In the genomic region with DNA sequence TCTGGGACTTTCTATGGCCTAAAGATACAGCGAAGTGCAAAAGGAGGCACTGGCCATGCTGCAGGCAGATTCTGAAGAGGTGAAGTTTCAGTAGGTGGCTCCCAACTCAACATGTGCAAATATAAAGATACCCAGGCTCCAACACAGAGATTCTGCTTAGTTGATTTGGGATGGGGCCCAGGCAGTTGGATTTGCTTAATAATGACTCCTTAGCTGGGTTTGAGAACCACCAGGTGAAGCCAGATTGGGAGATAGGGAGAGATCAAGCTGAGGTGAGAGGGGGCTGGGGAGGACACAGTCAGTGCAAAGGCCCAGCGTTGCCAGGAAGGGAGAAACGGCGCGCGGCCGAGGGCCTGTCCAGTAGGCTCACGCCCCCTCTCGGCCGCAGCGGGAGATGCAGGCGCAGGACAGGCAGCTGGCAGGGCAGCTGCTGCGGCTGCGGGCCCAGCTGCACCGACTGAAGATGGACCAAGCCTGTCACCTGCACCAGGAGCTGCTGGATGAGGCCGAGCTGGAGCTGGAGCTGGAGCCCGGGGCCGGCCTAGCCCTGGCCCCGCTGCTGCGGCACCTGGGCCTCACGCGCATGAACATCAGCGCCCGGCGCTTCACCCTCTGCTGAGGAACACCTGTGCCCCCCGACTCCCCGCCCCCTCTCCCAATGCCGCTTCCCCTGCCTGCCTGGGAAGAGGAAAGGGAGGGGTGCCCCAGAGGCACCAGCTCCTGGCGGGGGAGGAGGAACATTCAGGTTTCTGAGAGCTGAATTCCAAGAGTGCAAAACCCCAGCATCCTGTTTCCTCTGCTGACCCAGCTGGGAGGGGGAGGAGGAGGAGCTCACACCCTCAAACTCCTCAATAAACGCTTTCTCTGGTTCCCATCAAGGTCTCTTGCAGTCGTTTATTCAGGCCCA, we compare ENCODE assay signal across 1 cellular context.
TF ChIP-seq lines count a peak whose summit lies in the region.

No MANE protein-coding gene starts in this region.

TF ChIP-seq in HepG2, 621 proteins besides CTCF, POLR2A, EP300 and RAD21 (continued from another document and continues in another):
- TF ChIP-seq TFDP1 (CRISPR knock-in tag; IDR thresholded peaks at IDR 0.05; ENCODE audit: borderline replicate concordance) (peak; percentile 35; the same call in 1 of the 2 replicates), NRL (CRISPR knock-in tag; IDR thresholded peaks at IDR 0.05; ENCODE audit: borderline replicate concordance) (no peak; the same call in 1 of the 2 replicates), SALL2 (CRISPR knock-in tag; IDR thresholded peaks at IDR 0.05) (no peak), JARID2 (CRISPR knock-in tag; IDR thresholded peaks at IDR 0.05; ENCODE audit: insufficient replicate concordance) (no peak), ZNF367 (CRISPR knock-in tag; IDR thresholded peaks at IDR 0.05; ENCODE audit: borderline replicate concordance) (no peak), DMAP1 (CRISPR knock-in tag; IDR thresholded peaks at IDR 0.05) (no peak), TBL1XR1 (IDR thresholded peaks at IDR 0.05; ENCODE audit: borderline replicate concordance, low read length, partially characterized antibody) (no peak), KDM4B (CRISPR knock-in tag; IDR thresholded peaks at IDR 0.05) (peak; percentile 44; the same call in 1 of the 2 replicates), ARID3A (IDR thresholded peaks at IDR 0.05; ENCODE audit: low read depth, low read length) (no peak), POLR2AphosphoS5 (IDR thresholded peaks at IDR 0.05; ENCODE audit: low read depth, low read length) (no peak), ZEB1 (IDR thresholded peaks at IDR 0.05; ENCODE audit: insufficient replicate concordance, low read depth) (no peak), RFX1 (IDR thresholded peaks at IDR 0.05) (no peak), HBP1 (CRISPR knock-in tag; IDR thresholded peaks at IDR 0.05; ENCODE audit: low read depth) (peak; percentile 80; the same call in 1 of the 2 replicates), PITX1 (CRISPR knock-in tag; IDR thresholded peaks at IDR 0.05) (peak; percentile 64; the same call in 1 of the 2 replicates), HNF4A (CRISPR knock-in tag; IDR thresholded peaks at IDR 0.05) (no peak; the same call in 1 of the 2 replicates), ZNF225 (CRISPR knock-in tag; IDR thresholded peaks at IDR 0.05) (no peak; the same call in 1 of the 2 replicates), ZSCAN22 (CRISPR knock-in tag; IDR thresholded peaks at IDR 0.05) (no peak), ZNF20 (CRISPR knock-in tag; IDR thresholded peaks at IDR 0.05) (no peak), RBAK (CRISPR knock-in tag; IDR thresholded peaks at IDR 0.05) (0 out of 2 replicates have a peak, but pooled peaks have one; percentile 31), GPBP1L1 (CRISPR knock-in tag; IDR thresholded peaks at IDR 0.05) (no peak), ARID2 (CRISPR knock-in tag; IDR thresholded peaks at IDR 0.05; ENCODE audit: borderline replicate concordance) (no peak), ZIK1 (CRISPR knock-in tag; IDR thresholded peaks at IDR 0.05; ENCODE audit: borderline replicate concordance, low read depth) (no peak), AGO1 (IDR thresholded peaks at IDR 0.05; ENCODE audit: low read depth, low read length, poor library complexity, severe bottlenecking) (no peak), PHF21A (CRISPR knock-in tag; IDR thresholded peaks at IDR 0.05) (no peak), MXD4 (CRISPR knock-in tag; IDR thresholded peaks at IDR 0.05) (peak; percentile 43; the same call in 1 of the 2 replicates), ELF3 (CRISPR knock-in tag; IDR thresholded peaks at IDR 0.05) (peak; percentile 48; the same call in 1 of the 2 replicates), FUBP1 (CRISPR knock-in tag; IDR thresholded peaks at IDR 0.05; ENCODE audit: borderline replicate concordance) (no peak), ZNF558 (CRISPR knock-in tag; IDR thresholded peaks at IDR 0.05; ENCODE audit: borderline replicate concordance) (no peak), NR2F2 (IDR thresholded peaks at IDR 0.05; ENCODE audit: borderline replicate concordance, low read depth) (no peak), KDM5A (IDR thresholded peaks at IDR 0.05; ENCODE audit: borderline replicate concordance, low read length) (no peak), IRX3 (CRISPR knock-in tag; IDR thresholded peaks at IDR 0.05; ENCODE audit: borderline replicate concordance, low read depth) (no peak), TEAD3 (CRISPR knock-in tag; optimal IDR thresholded peaks at IDR 0.05; ENCODE audit: borderline replicate concordance) (peak; percentile 39), YEATS2 (CRISPR knock-in tag; IDR thresholded peaks at IDR 0.05; ENCODE audit: borderline replicate concordance) (peak; percentile 32; the same call in 1 of the 2 replicates), EED (CRISPR knock-in tag; IDR thresholded peaks at IDR 0.05) (no peak), MED1 (CRISPR knock-in tag; IDR thresholded peaks at IDR 0.05) (peak; percentile 45; the same call in 1 of the 2 replicates), NR2F6 (IDR thresholded peaks at IDR 0.05) (no peak), NR2F6 (CRISPR knock-in tag; IDR thresholded peaks at IDR 0.05) (peak; percentile 60; the same call in 1 of the 2 replicates)
- TF ChIP-seq, protein P1, sequence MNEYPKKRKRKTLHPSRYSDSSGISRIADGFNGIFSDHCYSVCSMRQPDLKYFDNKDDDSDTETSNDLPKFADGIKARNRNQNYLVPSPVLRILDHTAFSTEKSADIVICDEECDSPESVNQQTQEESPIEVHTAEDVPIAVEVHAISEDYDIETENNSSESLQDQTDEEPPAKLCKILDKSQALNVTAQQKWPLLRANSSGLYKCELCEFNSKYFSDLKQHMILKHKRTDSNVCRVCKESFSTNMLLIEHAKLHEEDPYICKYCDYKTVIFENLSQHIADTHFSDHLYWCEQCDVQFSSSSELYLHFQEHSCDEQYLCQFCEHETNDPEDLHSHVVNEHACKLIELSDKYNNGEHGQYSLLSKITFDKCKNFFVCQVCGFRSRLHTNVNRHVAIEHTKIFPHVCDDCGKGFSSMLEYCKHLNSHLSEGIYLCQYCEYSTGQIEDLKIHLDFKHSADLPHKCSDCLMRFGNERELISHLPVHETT (CRISPR knock-in tag; conservative IDR thresholded peaks at IDR 0.05): no peak
- TF ChIP-seq, protein P2, sequence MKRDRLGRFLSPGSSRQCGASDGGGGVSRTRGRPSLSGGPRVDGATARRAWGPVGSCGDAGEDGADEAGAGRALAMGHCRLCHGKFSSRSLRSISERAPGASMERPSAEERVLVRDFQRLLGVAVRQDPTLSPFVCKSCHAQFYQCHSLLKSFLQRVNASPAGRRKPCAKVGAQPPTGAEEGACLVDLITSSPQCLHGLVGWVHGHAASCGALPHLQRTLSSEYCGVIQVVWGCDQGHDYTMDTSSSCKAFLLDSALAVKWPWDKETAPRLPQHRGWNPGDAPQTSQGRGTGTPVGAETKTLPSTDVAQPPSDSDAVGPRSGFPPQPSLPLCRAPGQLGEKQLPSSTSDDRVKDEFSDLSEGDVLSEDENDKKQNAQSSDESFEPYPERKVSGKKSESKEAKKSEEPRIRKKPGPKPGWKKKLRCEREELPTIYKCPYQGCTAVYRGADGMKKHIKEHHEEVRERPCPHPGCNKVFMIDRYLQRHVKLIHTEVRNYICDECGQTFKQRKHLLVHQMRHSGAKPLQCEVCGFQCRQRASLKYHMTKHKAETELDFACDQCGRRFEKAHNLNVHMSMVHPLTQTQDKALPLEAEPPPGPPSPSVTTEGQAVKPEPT (CRISPR knock-in tag; IDR thresholded peaks at IDR 0.05; ENCODE audit: low read depth): peak; percentile 77; the same call in 1 of the 2 replicates
- TF ChIP-seq, protein P3, sequence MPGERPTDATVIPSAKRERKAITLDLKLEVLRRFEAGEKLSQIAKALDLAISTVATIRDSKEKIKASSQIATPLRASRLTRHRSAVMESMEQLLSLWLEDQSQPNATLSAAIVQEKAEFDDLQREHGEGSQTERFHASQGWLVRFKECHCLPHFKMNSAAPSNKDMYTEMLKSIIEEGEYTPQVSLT (CRISPR knock-in tag; IDR thresholded peaks at IDR 0.05; ENCODE audit: borderline replicate concordance, low read depth): no peak
- TF ChIP-seq, protein P4, sequence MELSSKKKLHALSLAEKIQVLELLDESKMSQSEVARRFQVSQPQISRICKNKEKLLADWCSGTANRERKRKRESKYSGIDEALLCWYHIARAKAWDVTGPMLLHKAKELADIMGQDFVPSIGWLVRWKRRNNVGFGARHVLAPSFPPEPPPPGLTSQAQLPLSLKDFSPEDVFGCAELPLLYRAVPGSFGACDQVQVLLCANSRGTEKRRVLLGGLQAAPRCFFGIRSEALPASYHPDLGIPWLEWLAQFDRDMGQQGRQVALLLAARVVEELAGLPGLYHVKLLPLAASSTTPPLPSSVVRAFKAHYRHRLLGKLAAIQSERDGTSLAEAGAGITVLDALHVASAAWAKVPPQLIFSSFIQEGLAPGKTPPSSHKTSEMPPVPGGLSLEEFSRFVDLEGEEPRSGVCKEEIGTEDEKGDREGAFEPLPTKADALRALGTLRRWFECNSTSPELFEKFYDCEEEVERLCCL (CRISPR knock-in tag; IDR thresholded peaks at IDR 0.05; ENCODE audit: borderline replicate concordance): no peak
- TF ChIP-seq, protein P5, sequence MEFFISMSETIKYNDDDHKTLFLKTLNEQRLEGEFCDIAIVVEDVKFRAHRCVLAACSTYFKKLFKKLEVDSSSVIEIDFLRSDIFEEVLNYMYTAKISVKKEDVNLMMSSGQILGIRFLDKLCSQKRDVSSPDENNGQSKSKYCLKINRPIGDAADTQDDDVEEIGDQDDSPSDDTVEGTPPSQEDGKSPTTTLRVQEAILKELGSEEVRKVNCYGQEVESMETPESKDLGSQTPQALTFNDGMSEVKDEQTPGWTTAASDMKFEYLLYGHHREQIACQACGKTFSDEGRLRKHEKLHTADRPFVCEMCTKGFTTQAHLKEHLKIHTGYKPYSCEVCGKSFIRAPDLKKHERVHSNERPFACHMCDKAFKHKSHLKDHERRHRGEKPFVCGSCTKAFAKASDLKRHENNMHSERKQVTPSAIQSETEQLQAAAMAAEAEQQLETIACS (CRISPR knock-in tag; IDR thresholded peaks at IDR 0.05): no peak
- TF ChIP-seq, protein P6, sequence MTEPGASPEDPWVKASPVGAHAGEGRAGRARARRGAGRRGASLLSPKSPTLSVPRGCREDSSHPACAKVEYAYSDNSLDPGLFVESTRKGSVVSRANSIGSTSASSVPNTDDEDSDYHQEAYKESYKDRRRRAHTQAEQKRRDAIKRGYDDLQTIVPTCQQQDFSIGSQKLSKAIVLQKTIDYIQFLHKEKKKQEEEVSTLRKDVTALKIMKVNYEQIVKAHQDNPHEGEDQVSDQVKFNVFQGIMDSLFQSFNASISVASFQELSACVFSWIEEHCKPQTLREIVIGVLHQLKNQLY (CRISPR knock-in tag; IDR thresholded peaks at IDR 0.05): no peak
